Comparison of ENCODE assay signal across 10 cellular contexts in the genomic region with DNA sequence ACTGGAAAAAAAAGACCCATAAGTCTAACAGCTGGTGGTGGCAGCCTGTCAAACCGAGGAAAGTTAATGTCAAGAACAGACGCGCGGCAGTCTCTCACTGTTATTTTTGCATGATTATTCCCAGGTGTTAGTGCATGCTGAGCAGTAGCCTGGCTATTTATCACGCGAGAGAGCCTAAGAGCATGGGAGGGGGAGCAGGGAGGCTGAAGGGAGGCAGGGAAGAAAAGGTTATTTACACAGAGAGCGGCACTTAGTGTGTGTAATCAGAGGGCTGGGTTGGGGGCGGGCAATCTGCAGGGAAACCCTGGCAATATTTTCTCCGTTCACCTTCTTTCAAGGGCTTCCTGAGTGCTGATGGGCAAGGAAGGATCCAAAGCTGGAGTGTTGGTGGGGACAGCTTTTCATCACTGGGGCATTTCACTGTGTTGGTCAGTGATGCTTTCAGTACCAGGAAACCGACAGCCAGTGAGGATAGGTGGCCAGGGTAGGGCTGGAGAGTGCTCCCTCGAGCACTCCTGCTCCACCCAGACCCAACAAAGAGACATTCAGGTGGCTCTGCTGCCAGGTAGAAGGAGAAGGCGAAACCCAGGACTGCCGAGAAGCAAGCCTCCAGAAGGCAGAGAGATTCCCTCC. TPM values are rescaled to one million over a fixed set of nuclear protein-coding genes. Genes with fewer than 3 reads are reported as not detected.
DNase-seq lines count a peak whose midpoint lies in the region; ATAC-seq, FAIRE-seq and TF ChIP-seq lines count a peak whose summit lies in the region.
"Had no signal": no experiment of that assay in that cellular context is flagged by ENCODE, and none has a peak within 500 bp of the region (broad histone marks: within the 10 kb centered on the region; RNA-seq: fewer than 3 reads in every experiment).

No MANE protein-coding gene starts in this region.

- H3K9ac ChIP-seq in GM12878 (ENCODE audit: control insufficient read depth, insufficient read depth, low read length) = peak overlapping the region; percentile 55
- H3K9ac ChIP-seq: KMS-11 had no signal

- H2AFZ ChIP-seq in GM12878 (ENCODE audit: control insufficient read depth, low read depth, low read length) = peak overlapping the region; percentile 54

- SMC1A ChIA-PET in GM12878 (lab: Charles Lee; ENCODE audit: uncharacterized antibody, unreplicated experiment) = interaction anchor here (0.6 to 5.6 kb wide), 26 partner anchors 8 to 273 kb away, joined by 3 to 42 read pairs (median 5); partner anchors contain the start of gene ZNF608

- TF ChIP-seq CTCF in GM12878 (IDR thresholded peaks at IDR 0.05 in 2 of 3, conservative IDR thresholded peaks at IDR 0.05 in 1 of 3; ENCODE audit: control insufficient read depth in 2 of 3, extremely low read depth in 1 of 3, insufficient read depth in 1 of 3, low read depth in 3 of 3, low read length in 3 of 3) (no peak), lower lobe of right lung (IDR thresholded peaks at IDR 0.05) (no peak)

- peaks cover 48% of the 10 kb centered on the region for H3K79me2 ChIP-seq in GM12878 (ENCODE audit: control insufficient read depth, insufficient read depth, low read length)

- H3K27ac ChIP-seq in GM12878 (ENCODE audit: control insufficient read depth, insufficient read depth) = peak overlapping the region; percentile 78
- no peak overlapping the region for H3K27ac ChIP-seq in lower lobe of right lung
- H3K27ac ChIP-seq: KMS-11 had no signal

- peak overlapping the region; percentile 77 for H3K4me2 ChIP-seq in GM12878 (ENCODE audit: control insufficient read depth, insufficient read depth)
- H3K4me2 ChIP-seq: KMS-11 had no signal

- TF ChIP-seq EP300 in GM12878 (IDR thresholded peaks at IDR 0.05; ENCODE audit: borderline replicate concordance in 1 of 2, control insufficient read depth in 1 of 2, low read depth in 2 of 2, low read length in 2 of 2) = no peak

- CTCF ChIA-PET in GM12878 (lab: Yijun Ruan, JAX) = interaction anchor here (0.9 to 1.1 kb wide), 3 partner anchors 18 to 55 kb away, joined by 3 to 4 read pairs (median 4); no protein-coding TSS in a partner anchor

- H4K20me1 ChIP-seq in GM12878 (ENCODE audit: control insufficient read depth, insufficient read depth) = no peaks in the 10 kb centered on the region

- WGBS in GM12878 (ENCODE audit: insufficient coverage, insufficient replicate concordance, low lambda C conversion rate, missing lambda C conversion rate) = 61% methylated on average over 13 of the region's 13 CpGs

- H3K4me1 ChIP-seq in GM12878 (ENCODE audit: control insufficient read depth, insufficient read depth, low read length) (peaks cover 61% of the 10 kb centered on the region), lower lobe of right lung (peaks cover 43% of the 10 kb centered on the region)

- no peak for FAIRE-seq in GM12878 (lab: Jason Lieb, UNC)

- BruUV-seq in GM12878 (replicated peaks; lab: Mats Ljungman, UMichigan) = no TSS peak

- in situ Hi-C loops in GM12878 (cut with MboI) = loop anchor here (25.0 kb wide), 1 partner anchor 1045 kb away; no protein-coding TSS in a partner anchor
- in situ Hi-C loops in KBM-7 (cut with MboI; ENCODE audit: low pct_unique_long_range_greater_than_20kb, low sequenced_read_pairs) = no loop called here

- DNase-seq in AG20443 (ENCODE audit: low spot score) (peak; percentile 33), NCI-H1694 (lab: John Stamatoyannopoulos, UW) (peak; percentile 96), GM12878 (ENCODE audit: low read depth, low spot score) (no peak), lower lobe of right lung (peak; percentile 55), KBM-7 (no peak), SIG-M5 (lab: John Stamatoyannopoulos, UW) (no peak)
- DNase-seq: activated naive CD4-positive, alpha-beta T cell treated with anti-CD3 and anti-CD28 coated beads, Interleukin-2, amount 10 ng/mL, durations not matched to agents 7 days and 5 days had no signal

- POLR2A ChIA-PET in GM12878 (lab: Charles Lee) = interaction anchor here (1.0 to 1.8 kb wide), 5 partner anchors 13 to 43 kb away, joined by 3 to 6 read pairs (median 3); no protein-coding TSS in a partner anchor

- H3K4me3 ChIP-seq in GM12878 = peak overlapping the region; percentile 16; the same call in 1 of the 2 replicates
- no peak overlapping the region for H3K4me3 ChIP-seq in lower lobe of right lung

- TF ChIP-seq POLR2A in GM12878 (IDR thresholded peaks at IDR 0.05; ENCODE audit: low read depth, low read length) = no peak

- TF ChIP-seq RAD21 in GM12878 (IDR thresholded peaks at IDR 0.05; ENCODE audit: insufficient read depth, low read depth, low read length) = no peak

- H3K36me3 ChIP-seq in GM12878 (ENCODE audit: control insufficient read depth in 2 of 2, insufficient read depth in 2 of 2, low read length in 1 of 2) = no peaks in the 10 kb centered on the region
- no peaks in the 10 kb centered on the region for H3K36me3 ChIP-seq in lower lobe of right lung

- H3K27me3 ChIP-seq in GM12878 (replicated peaks in 1 of 2; ENCODE audit: control insufficient read depth in 2 of 2, insufficient read depth in 2 of 2, low read length in 1 of 2) (no peaks in the 10 kb centered on the region), lower lobe of right lung (ENCODE audit: low read depth) (no peaks in the 10 kb centered on the region)

- H3K9me3 ChIP-seq in GM12878 (replicated peaks; ENCODE audit: control insufficient read depth, insufficient read depth, low read length) (no peaks in the 10 kb centered on the region), lower lobe of right lung (no peaks in the 10 kb centered on the region)

- RAD21 ChIA-PET in GM12878 (lab: Charles Lee; ENCODE audit: unreplicated experiment) = interaction anchor here (0.6 to 5.2 kb wide), 18 partner anchors 10 to 214 kb away, joined by 3 to 42 read pairs (median 4); partner anchors contain the start of gene ZNF608

- intact Hi-C loops in GM12878 (cut with micrococcal nuclease; ENCODE audit: unreplicated experiment) = no loop called here
- intact Hi-C loops in lower lobe of right lung (cut with DNase I) = no loop called here

- no peak for ATAC-seq in GM12878
- ATAC-seq in lower lobe of right lung = peak; percentile 74 to 91
- no peak for ATAC-seq in GM19467 (IDR thresholded peaks at IDR 0.05; ENCODE audit: unreplicated experiment)
- ATAC-seq in GM18498 (IDR thresholded peaks at IDR 0.05; ENCODE audit: unreplicated experiment) = no peak

TF ChIP-seq in GM12878, 131 proteins besides CTCF, POLR2A, EP300 and RAD21 (continues in another document):
- TF ChIP-seq FOXM1 (IDR thresholded peaks at IDR 0.05; ENCODE audit: low read depth, low read length) (no peak), ZBED1 (IDR thresholded peaks at IDR 0.05; ENCODE audit: borderline replicate concordance) (no peak), MEF2B (IDR thresholded peaks at IDR 0.05; ENCODE audit: partially characterized antibody, poor library complexity, severe bottlenecking) (no peak), JUND (IDR thresholded peaks at IDR 0.05; ENCODE audit: low read depth, low read length) (no peak), SREBF2 (IDR thresholded peaks at IDR 0.05; ENCODE audit: low read length) (no peak), SUZ12 (IDR thresholded peaks at IDR 0.05; ENCODE audit: unreplicated experiment) (no peak), MYB (IDR thresholded peaks at IDR 0.05; ENCODE audit: borderline replicate concordance, low read depth, low read length) (no peak), RELA (IDR thresholded peaks at IDR 0.05; ENCODE audit: borderline replicate concordance, partially characterized antibody) (no peak), ASH2L (IDR thresholded peaks at IDR 0.05; ENCODE audit: borderline replicate concordance, low read depth) (no peak), NRF1 (conservative IDR thresholded peaks at IDR 0.05; ENCODE audit: low read depth, low read length) (no peak), IKZF2 (IDR thresholded peaks at IDR 0.05) (no peak), YBX1 (IDR thresholded peaks at IDR 0.05) (no peak), CREB1 (IDR thresholded peaks at IDR 0.05; ENCODE audit: low read depth) (no peak)
- TF ChIP-seq, protein P1, sequence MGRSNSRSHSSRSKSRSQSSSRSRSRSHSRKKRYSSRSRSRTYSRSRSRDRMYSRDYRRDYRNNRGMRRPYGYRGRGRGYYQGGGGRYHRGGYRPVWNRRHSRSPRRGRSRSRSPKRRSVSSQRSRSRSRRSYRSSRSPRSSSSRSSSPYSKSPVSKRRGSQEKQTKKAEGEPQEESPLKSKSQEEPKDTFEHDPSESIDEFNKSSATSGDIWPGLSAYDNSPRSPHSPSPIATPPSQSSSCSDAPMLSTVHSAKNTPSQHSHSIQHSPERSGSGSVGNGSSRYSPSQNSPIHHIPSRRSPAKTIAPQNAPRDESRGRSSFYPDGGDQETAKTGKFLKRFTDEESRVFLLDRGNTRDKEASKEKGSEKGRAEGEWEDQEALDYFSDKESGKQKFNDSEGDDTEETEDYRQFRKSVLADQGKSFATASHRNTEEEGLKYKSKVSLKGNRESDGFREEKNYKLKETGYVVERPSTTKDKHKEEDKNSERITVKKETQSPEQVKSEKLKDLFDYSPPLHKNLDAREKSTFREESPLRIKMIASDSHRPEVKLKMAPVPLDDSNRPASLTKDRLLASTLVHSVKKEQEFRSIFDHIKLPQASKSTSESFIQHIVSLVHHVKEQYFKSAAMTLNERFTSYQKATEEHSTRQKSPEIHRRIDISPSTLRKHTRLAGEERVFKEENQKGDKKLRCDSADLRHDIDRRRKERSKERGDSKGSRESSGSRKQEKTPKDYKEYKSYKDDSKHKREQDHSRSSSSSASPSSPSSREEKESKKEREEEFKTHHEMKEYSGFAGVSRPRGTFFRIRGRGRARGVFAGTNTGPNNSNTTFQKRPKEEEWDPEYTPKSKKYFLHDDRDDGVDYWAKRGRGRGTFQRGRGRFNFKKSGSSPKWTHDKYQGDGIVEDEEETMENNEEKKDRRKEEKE (IDR thresholded peaks at IDR 0.05) = no peak

RNA-seq across cellular contexts. Expression of gene ZNF608, which starts 39.6 kb away (rescaled TPM):
- 55.7 and 55.8 TPM in 2 replicates for total RNA-seq in GM12878 (2013; cell fraction: nucleolus; rRNA removed)
- 0.73 and 0.76 TPM in 2 replicates for total RNA-seq in GM12878 (2014; rRNA removed)
- 0.63 and 1.1 TPM in 2 replicates for total RNA-seq in GM12878 (2014; rRNA removed; fragmentation: Illumina TruSeq; extraction: Trizol)
- total RNA-seq in GM12878 (2021) = 0.77 and 0.87 TPM in 2 replicates
- polyA plus RNA-seq in GM12878 (2011; ENCODE audit: low read depth) = 8.3 TPM
- 6.7 and 7.2 TPM in 2 replicates for polyA plus RNA-seq in GM12878 (2011; rRNA removed)
- polyA plus RNA-seq in GM12878 (2011; cell fraction: cytosol; rRNA removed) = 4.0 and 4.2 TPM in 2 replicates
- polyA plus RNA-seq in GM12878 (2011; cell fraction: nucleus; rRNA removed) = 7.8 and 8.9 TPM in 2 replicates
- polyA plus RNA-seq in GM12878 (2012) = 12.2 and 14.9 TPM in 2 replicates
- polyA plus RNA-seq in GM12878 (2014; fragmentation: Illumina TruSeq; extraction: Trizol) = 0.62 and 0.84 TPM in 2 replicates
- polyA plus RNA-seq in GM12878 (2014; fragmentation: Nextera tagmentation; extraction: Ambion mirVana) = under 1 TPM; 0.19 to 0.31 TPM
- polyA plus RNA-seq in GM12878 (2014; rRNA removed) = 0.60 and 0.65 TPM in 2 replicates
- under 1 TPM; 0.23 to 0.37 TPM for polyA plus RNA-seq in GM12878 (2016; fragmentation: Nextera tagmentation; extraction: Ambion mirVana)
- polyA minus RNA-seq in GM12878 (2011; rRNA and poly(A)+ RNA removed) = 7.8 and 10.2 TPM in 2 replicates
- polyA minus RNA-seq in GM12878 (2011; cell fraction: cytosol; rRNA and poly(A)+ RNA removed) = 4.9 and 5.3 TPM in 2 replicates
- polyA minus RNA-seq in GM12878 (2011; cell fraction: nucleus; rRNA and poly(A)+ RNA removed) = 7.6 and 11.6 TPM in 2 replicates
- 27.9 TPM for total RNA-seq in lower lobe of right lung

Comparison
In these comparisons a context has a peak if more than half of its experiments do, and no peak if none do; other contexts are left out.
1. DNase-seq: peak in AG20443 (single experiment), NCI-H1694 (single experiment) and lower lobe of right lung (single experiment); none in GM12878 (single experiment), KBM-7 (single experiment) and SIG-M5 (single experiment).
2. ATAC-seq: peak in lower lobe of right lung (2 of 2); none in GM12878 (single experiment), GM19467 (single experiment) and GM18498 (single experiment).